1 cellular context compared by ENCODE assay signal in the genomic region with DNA sequence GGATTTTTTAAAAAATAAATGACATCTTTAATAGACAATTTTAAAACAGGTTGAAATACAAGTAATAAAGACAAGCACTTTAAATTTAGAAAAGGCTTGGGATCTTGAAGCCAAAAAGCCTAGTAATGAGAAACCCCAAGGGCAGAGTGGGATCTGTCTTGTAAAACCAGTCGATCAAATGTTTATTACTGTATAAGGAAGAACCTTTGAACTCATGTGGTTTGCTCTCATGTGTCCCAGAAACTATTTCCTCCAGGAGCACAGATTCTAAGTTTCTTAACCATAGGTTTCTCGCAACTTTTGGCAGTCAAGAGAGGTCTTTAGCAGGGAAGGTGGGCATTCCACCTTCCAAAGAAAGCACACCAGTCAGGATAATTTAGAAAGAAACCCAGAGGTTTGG.
TF ChIP-seq lines count a peak whose summit lies in the region.

No MANE protein-coding gene starts in this region.

TF ChIP-seq in IMR-90, 13 proteins besides CTCF, POLR2A, EP300 and RAD21 (continued from another document):
- no peak for TF ChIP-seq BHLHE40 (IDR thresholded peaks at IDR 0.05; ENCODE audit: low read depth, low read length)
